13 cellular contexts compared by ENCODE assay signal in the genomic region with DNA sequence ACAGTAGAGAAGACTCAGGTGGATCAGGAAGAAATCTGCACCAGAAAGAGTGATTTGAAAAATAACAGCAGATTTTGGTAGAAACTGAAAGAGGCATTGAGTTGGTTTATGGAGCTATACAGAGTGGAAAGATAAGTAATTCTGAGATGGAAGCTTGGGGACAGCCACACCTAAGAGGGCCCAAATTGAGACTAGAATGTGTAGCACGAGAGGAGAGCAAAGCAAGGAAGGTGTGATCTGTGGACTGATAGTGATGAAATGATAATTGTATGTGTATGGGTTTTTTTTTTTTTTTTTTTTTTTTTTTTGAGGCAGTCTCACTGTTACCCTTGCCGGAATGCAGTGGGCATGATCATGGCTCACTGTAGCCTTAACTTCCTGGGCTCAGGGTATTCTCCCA. TPM values are rescaled to one million over a fixed set of nuclear protein-coding genes. Genes with fewer than 3 reads are reported as not detected.
A peak's percentile ranks its signal among the peaks of the same experiment; 100 is the strongest.
DNase-seq lines count a peak whose midpoint lies in the region; ATAC-seq and TF ChIP-seq lines count a peak whose summit lies in the region.
"Had no signal": no experiment of that assay in that cellular context is flagged by ENCODE, and none has a peak within 500 bp of the region (broad histone marks: within the 10 kb centered on the region; RNA-seq: fewer than 3 reads in every experiment).

No MANE protein-coding gene starts in this region.

- ATAC-seq in activated T-helper 17 cell treated with anti-CD3 and anti-CD28 coated beads, Interleukin-2, amount 50 U/mL, for 72 hours (replicated peaks) = peak; percentile 76
- no peak for ATAC-seq in naive thymus-derived CD8-positive, alpha-beta T cell
- ATAC-seq: body of pancreas, right cardiac atrium had no signal

- no peak for DNase-seq in CD4-positive, alpha-beta memory T cell
- no peak for DNase-seq in H9
- DNase-seq in naive thymus-derived CD8-positive, alpha-beta T cell = no peak
- DNase-seq in HuH-7 (ENCODE audit: low spot score) = no peak
- DNase-seq in stimulated activated naive CD4-positive, alpha-beta T cell (lab: John Stamatoyannopoulos, UW) = no peak
- DNase-seq in GM10248 (ENCODE audit: extremely low spot score) = no peak
- DNase-seq: activated CD8-positive, alpha-beta memory T cell treated with anti-CD3 and anti-CD28 coated beads for 24 hours; body of pancreas; NCI-H526 treated with DMSO at 0.1 percent for 48 hours; occipital lobe; right cardiac atrium had no signal

- no peaks in the 10 kb centered on the region for H3K9me3 ChIP-seq in CD4-positive, alpha-beta memory T cell (ENCODE audit: control insufficient read depth in 1 of 2, low read length in 2 of 2)
- no peaks in the 10 kb centered on the region for H3K9me3 ChIP-seq in H9 (ENCODE audit: control insufficient read depth, low read depth, low read length)
- H3K9me3 ChIP-seq: body of pancreas, thoracic aorta had no signal

- no peaks in the 10 kb centered on the region for H3K27me3 Mint-ChIP-seq in CD4-positive, alpha-beta memory T cell
- H3K27me3 Mint-ChIP-seq in H9 (ENCODE audit: low read depth) = no peaks in the 10 kb centered on the region; the same call in 1 of the 2 replicates
- no peaks in the 10 kb centered on the region for H3K27me3 Mint-ChIP-seq in activated T-helper 17 cell treated with anti-CD3 and anti-CD28 coated beads, Interleukin-2, amount 50 U/mL, for 72 hours
- H3K27me3 Mint-ChIP-seq in naive thymus-derived CD8-positive, alpha-beta T cell = no peaks in the 10 kb centered on the region

- no peak overlapping the region for H4K5ac ChIP-seq in H9 (ENCODE audit: insufficient read length, low read depth, low read length)

- H3K4ac ChIP-seq in H9 (ENCODE audit: low read depth, low read length) = no peak overlapping the region

- no peaks in the 10 kb centered on the region for H3K27me3 ChIP-seq in CD4-positive, alpha-beta memory T cell (ENCODE audit: insufficient read depth, low read length)
- no peaks in the 10 kb centered on the region for H3K27me3 ChIP-seq in H9 (ENCODE audit: insufficient read depth, low read length)
- H3K27me3 ChIP-seq: body of pancreas had no signal

- H3K23me2 ChIP-seq in H9 (ENCODE audit: insufficient read length, low read depth, low read length, poor library complexity, severe bottlenecking) = no peaks in the 10 kb centered on the region

- peak overlapping the region; percentile 72 to 95 (median 89) for H3K27ac Mint-ChIP-seq in CD4-positive, alpha-beta memory T cell
- peak overlapping the region in 2 of 3 experiments; percentile 2 to 64; a peak in 2 of 7 replicates for H3K27ac Mint-ChIP-seq in H9
- peak overlapping the region; percentile 69 for H3K27ac Mint-ChIP-seq in activated T-helper 17 cell treated with anti-CD3 and anti-CD28 coated beads, Interleukin-2, amount 50 U/mL, for 72 hours
- H3K27ac Mint-ChIP-seq in naive thymus-derived CD8-positive, alpha-beta T cell = peak overlapping the region; percentile 82 to 94 (median 91)

- H2BK12ac ChIP-seq in H9 (ENCODE audit: insufficient read length, low read depth, low read length) = no peak overlapping the region

- no peak overlapping the region for H2AFZ ChIP-seq in H9 (ENCODE audit: low read length)

- no CpG with 5 or more reads among the region's 2 CpGs for WGBS in H9 (ENCODE audit: extremely low coverage, insufficient read length, low lambda C conversion rate)

- no peak overlapping the region for H3K23ac ChIP-seq in H9 (ENCODE audit: insufficient read length, low read depth, low read length)

- H2BK5ac ChIP-seq in H9 (ENCODE audit: insufficient read length, low read length) = no peak overlapping the region

- TF ChIP-seq CTCF in H9 (conservative IDR thresholded peaks at IDR 0.05) (no peak), GM10248 (IDR thresholded peaks at IDR 0.05; ENCODE audit: control extremely low read depth, extremely low read depth, low read depth, missing control alignments) (no peak)

- peaks cover 31 to 80% (median 50%) of the 10 kb centered on the region in 4 donors for H3K4me1 Mint-ChIP-seq in CD4-positive, alpha-beta memory T cell
- H3K4me1 Mint-ChIP-seq in H9 = peaks cover 6 to 13% of the 10 kb centered on the region in 2 experiments
- H3K4me1 Mint-ChIP-seq in activated T-helper 17 cell treated with anti-CD3 and anti-CD28 coated beads, Interleukin-2, amount 50 U/mL, for 72 hours = peaks cover 31% of the 10 kb centered on the region
- H3K4me1 Mint-ChIP-seq in naive thymus-derived CD8-positive, alpha-beta T cell = peaks cover 27 to 85% (median 58%) of the 10 kb centered on the region in 4 donors

- H3K9ac ChIP-seq in H9 (ENCODE audit: extremely low read depth, insufficient read length, low read length) = no peak overlapping the region

- no peak overlapping the region for H3K4me2 ChIP-seq in H9 (ENCODE audit: insufficient read depth, insufficient read length, low read length)

- H3K9me3 Mint-ChIP-seq in CD4-positive, alpha-beta memory T cell = no peaks in the 10 kb centered on the region
- H3K9me3 Mint-ChIP-seq in H9 = no peaks in the 10 kb centered on the region
- no peaks in the 10 kb centered on the region for H3K9me3 Mint-ChIP-seq in activated T-helper 17 cell treated with anti-CD3 and anti-CD28 coated beads, Interleukin-2, amount 50 U/mL, for 72 hours
- H3K9me3 Mint-ChIP-seq in naive thymus-derived CD8-positive, alpha-beta T cell = no peaks in the 10 kb centered on the region

- no peak overlapping the region for H2BK15ac ChIP-seq in H9 (ENCODE audit: low read depth, low read length)

- H3K4me3 ChIP-seq in CD4-positive, alpha-beta memory T cell (ENCODE audit: low read length in 2 of 2) = no peak overlapping the region
- H3K4me3 ChIP-seq: body of pancreas, thoracic aorta had no signal

- no peak overlapping the region for H4K91ac ChIP-seq in H9 (ENCODE audit: insufficient read length, low read depth, low read length)

- H3K4me1 ChIP-seq in CD4-positive, alpha-beta memory T cell (ENCODE audit: insufficient read depth, low read length) = peaks cover 47% of the 10 kb centered on the region
- H3K4me1 ChIP-seq in H9 (ENCODE audit: insufficient read depth, low read length) = no peaks in the 10 kb centered on the region

- H3T11ph ChIP-seq in H9 (ENCODE audit: low read length) = no peak overlapping the region

- peaks cover 30% of the 10 kb centered on the region for H3K36me3 ChIP-seq in CD4-positive, alpha-beta memory T cell (ENCODE audit: insufficient read depth, low read length)

- peak overlapping the region; percentile 7 to 84 (median 73) for H3K4me3 Mint-ChIP-seq in CD4-positive, alpha-beta memory T cell
- H3K4me3 Mint-ChIP-seq in H9 = no peak overlapping the region
- H3K4me3 Mint-ChIP-seq in activated T-helper 17 cell treated with anti-CD3 and anti-CD28 coated beads, Interleukin-2, amount 50 U/mL, for 72 hours = peak overlapping the region; percentile 55
- H3K4me3 Mint-ChIP-seq in naive thymus-derived CD8-positive, alpha-beta T cell = peak overlapping the region in 9 of 10 donors; percentile 50 to 84 (median 74)

- H3K56ac ChIP-seq in H9 (ENCODE audit: insufficient read length, low read depth, low read length) = no peak overlapping the region

- peaks cover 9% of the 10 kb centered on the region; the same call in 1 of the 2 replicates for H3K79me2 ChIP-seq in H9 (ENCODE audit: insufficient read depth, low read length)

- no peaks in the 10 kb centered on the region for H4K20me1 ChIP-seq in H9 (ENCODE audit: control insufficient read depth, insufficient read depth, insufficient read length)

- CTCF ChIA-PET in CD4-positive, alpha-beta memory T cell (lab: Charles Lee; ENCODE audit: partially characterized antibody) = interaction anchor here (0.7 to 22.4 kb wide), 10 partner anchors 11 to 103 kb away, joined by 3 to 609 read pairs (median 12); partner anchors contain the start of genes CCDC9 and SAE1
- CTCF ChIA-PET in GM10248 (lab: Yijun Ruan, JAX) = interaction anchor here (1.3 to 8.4 kb wide), 4 partner anchors 15 to 134 kb away, joined by 3 to 194 read pairs (median 20); no protein-coding TSS in a partner anchor

- H3K18ac ChIP-seq in H9 (ENCODE audit: insufficient read length, low read depth, low read length) = no peak overlapping the region

- intact Hi-C loops in CD4-positive, alpha-beta memory T cell (cut with micrococcal nuclease) = no loop called here

- no peak overlapping the region for H2BK20ac ChIP-seq in H9 (ENCODE audit: low read depth, low read length, poor library complexity, severe bottlenecking)

- H4K8ac ChIP-seq in H9 (replicated peaks; ENCODE audit: insufficient read length, low read depth, low read length) = no peak overlapping the region

- no peak overlapping the region for H3K14ac ChIP-seq in H9 (ENCODE audit: insufficient read depth, low read length)

- no peak overlapping the region for H2BK120ac ChIP-seq in H9 (ENCODE audit: low read depth, low read length, poor library complexity, severe bottlenecking)

- H3K27ac ChIP-seq in CD4-positive, alpha-beta memory T cell (ENCODE audit: low read depth, low read length) = peak overlapping the region; percentile 29
- no peak overlapping the region for H3K27ac ChIP-seq in H9 (ENCODE audit: insufficient read length, low read depth, low read length)
- H3K27ac ChIP-seq: body of pancreas, thoracic aorta had no signal

- H3K36me3 Mint-ChIP-seq in CD4-positive, alpha-beta memory T cell = peaks cover 41 to 51% of the 10 kb centered on the region in 2 donors
- H3K36me3 Mint-ChIP-seq in H9 (ENCODE audit: insufficient read depth in 1 of 3, low read depth in 3 of 3) = peaks cover 55 to 91% (median 87%) of the 10 kb centered on the region in 3 experiments; a peak in 6 of 7 replicates
- peaks cover 97% of the 10 kb centered on the region for H3K36me3 Mint-ChIP-seq in activated T-helper 17 cell treated with anti-CD3 and anti-CD28 coated beads, Interleukin-2, amount 50 U/mL, for 72 hours (ENCODE audit: low read depth)
- peaks cover 0 to 68% (median 21%) of the 10 kb centered on the region in 3 donors for H3K36me3 Mint-ChIP-seq in naive thymus-derived CD8-positive, alpha-beta T cell

- no peak overlapping the region for H2AK5ac ChIP-seq in H9 (ENCODE audit: insufficient read length, low read length)

- H3K79me1 ChIP-seq in H9 (ENCODE audit: insufficient read depth, low read depth, low read length, poor library complexity, severe bottlenecking) = peaks cover 12% of the 10 kb centered on the region

- POLR2A ChIA-PET in CD4-positive, alpha-beta memory T cell (lab: Charles Lee; ENCODE audit: partially characterized antibody) = interaction anchor here (1.4 to 4.0 kb wide), 10 partner anchors 7 to 110 kb away, joined by 3 to 29 read pairs (median 8); partner anchors contain the start of genes CCDC9, SAE1 and ZC3H4
- POLR2A ChIA-PET in naive thymus-derived CD8-positive, alpha-beta T cell (lab: Charles Lee) = interaction anchor here (0.6 to 6.5 kb wide), 7 partner anchors 11 to 100 kb away, joined by 4 to 53 read pairs (median 12); no protein-coding TSS in a partner anchor
- POLR2A ChIA-PET in GM10248 (lab: Yijun Ruan, JAX) = interaction anchor here (0.6 kb wide), 1 partner anchor 33 kb away, joined by 4 read pairs; no protein-coding TSS in a partner anchor

RNA-seq across cellular contexts. Expression of gene SAE1, which starts 16.3 kb away (rescaled TPM):
- total RNA-seq in CD4-positive, alpha-beta memory T cell = 10 to 100 TPM; 35.3 to 36.0 TPM
- 100 to 1,000 TPM; 107 to 182 TPM for polyA plus RNA-seq in CD4-positive, alpha-beta memory T cell
- 232 and 234 TPM in 2 replicates for total RNA-seq in H9 (2021)
- 100 to 1,000 TPM; 151 to 184 TPM for total RNA-seq in activated T-helper 17 cell treated with anti-CD3 and anti-CD28 coated beads, Interleukin-2, amount 50 U/mL, for 72 hours
- total RNA-seq in naive thymus-derived CD8-positive, alpha-beta T cell = 10 to 100 TPM; 44.5 to 45.6 TPM
- polyA plus RNA-seq in naive thymus-derived CD8-positive, alpha-beta T cell = 100 to 1,000 TPM; 158 to 174 (median 159) TPM

RNA-seq across cellular contexts. Expression of gene ZC3H4, which starts 33.3 kb away (rescaled TPM):
- total RNA-seq in CD4-positive, alpha-beta memory T cell = 10 to 100 TPM; 74.8 to 75.7 TPM
- polyA plus RNA-seq in CD4-positive, alpha-beta memory T cell = 1 to 10 TPM in 1 of 2 donors, under 1 TPM in 1; 0.33 to 3.4 TPM
- 105 and 109 TPM in 2 replicates for total RNA-seq in H9 (2021)
- 100 to 1,000 TPM; 117 to 166 TPM for total RNA-seq in activated T-helper 17 cell treated with anti-CD3 and anti-CD28 coated beads, Interleukin-2, amount 50 U/mL, for 72 hours
- 10 to 100 TPM; 73.4 to 76.3 TPM for total RNA-seq in naive thymus-derived CD8-positive, alpha-beta T cell
- polyA plus RNA-seq in naive thymus-derived CD8-positive, alpha-beta T cell = 1 to 10 TPM in 2 of 3 donors, under 1 TPM in 1; 0.86 to 2.4 (median 2.0) TPM

Comparison
In these comparisons a context has a peak if more than half of its experiments do, and no peak if none do; other contexts are left out.
1. H3K27ac Mint-ChIP-seq: peak in every context shown above with its lines; median percentile 91 in naive thymus-derived CD8-positive, alpha-beta T cell; 89 in CD4-positive, alpha-beta memory T cell; 69 in activated T-helper 17 cell treated with anti-CD3 and anti-CD28 coated beads, Interleukin-2, amount 50 U/mL, for 72 hours; 33 in H9.
2. H3K4me3 Mint-ChIP-seq: peak in CD4-positive, alpha-beta memory T cell (8 of 8), activated T-helper 17 cell treated with anti-CD3 and anti-CD28 coated beads, Interleukin-2, amount 50 U/mL, for 72 hours (single experiment) and naive thymus-derived CD8-positive, alpha-beta T cell (9 of 10); none in H9 (0 of 2).